Comparison of ENCODE assay signal across 2 cellular contexts in genomic region chr3:78839710-78840109, GRCh38.
TF ChIP-seq lines count a peak whose summit lies in the region.

No MANE protein-coding gene starts in this region.

TF ChIP-seq in A549, 52 proteins besides CTCF, POLR2A, EP300 and RAD21:
- TF ChIP-seq TP53 (CRISPR knock-in tag; IDR thresholded peaks at IDR 0.05) (no peak), JUN (IDR thresholded peaks at IDR 0.05) (no peak), GATA3 (IDR thresholded peaks at IDR 0.05; ENCODE audit: borderline replicate concordance) (peak; percentile 67; the same call in 1 of the 2 replicates), JUNB (IDR thresholded peaks at IDR 0.05) (peak; percentile 84), FOSL2 (IDR thresholded peaks at IDR 0.05) (peak; percentile 85), FOSL2 (CRISPR knock-in tag; IDR thresholded peaks at IDR 0.05) (peak; percentile 76), SREBF2 (IDR thresholded peaks at IDR 0.05) (no peak)

TF ChIP-seq in IMR-90, 13 proteins besides CTCF, POLR2A, EP300 and RAD21:
- TF ChIP-seq FOS (IDR thresholded peaks at IDR 0.05; ENCODE audit: low read depth, low read length) (peak; percentile 76), RFX5 (IDR thresholded peaks at IDR 0.05; ENCODE audit: low read depth, low read length) (no peak), BHLHE40 (IDR thresholded peaks at IDR 0.05; ENCODE audit: low read depth, low read length) (no peak)
TF ChIP-seq in IMR-90: peak in this region for 1.
